In genomic region chr7:127821146-127821545, GRCh38 we compare ENCODE assay signal across 1 cellular context.
TF ChIP-seq lines count a peak whose summit lies in the region.

No MANE protein-coding gene starts in this region.

TF ChIP-seq in HepG2, 621 proteins besides CTCF, POLR2A, EP300 and RAD21:
- TF ChIP-seq HNRNPL (IDR thresholded peaks at IDR 0.05; ENCODE audit: low read depth, low read length) = no peak
- no peak for TF ChIP-seq SNRNP70 (IDR thresholded peaks at IDR 0.05; ENCODE audit: low read depth, low read length)
